Comparison of ENCODE assay signal across 10 cellular contexts in genomic region chr12:124617615-124618014, GRCh38. TPM values are rescaled to one million over a fixed set of nuclear protein-coding genes. Genes with fewer than 3 reads are reported as not detected.
DNase-seq lines count a peak whose midpoint lies in the region; ATAC-seq and TF ChIP-seq lines count a peak whose summit lies in the region.
"Had no signal": no experiment of that assay in that cellular context is flagged by ENCODE, and none has a peak within 500 bp of the region (broad histone marks: within the 10 kb centered on the region; RNA-seq: fewer than 3 reads in every experiment).

No MANE protein-coding gene starts in this region.

- ATAC-seq in left colon (peak; percentile 22), HG03565 (IDR thresholded peaks at IDR 0.05; ENCODE audit: unreplicated experiment) (no peak)

- H3K27me3 Mint-ChIP-seq in nephron progenitor cell (ENCODE audit: low read depth, poor library complexity), result peaks cover 24% of the 10 kb centered on the region

- peaks cover 7% of the 10 kb centered on the region for H3K9me3 Mint-ChIP-seq in nephron progenitor cell
- H3K9me3 Mint-ChIP-seq: activated naive CD4-positive, alpha-beta T cell treated with anti-CD3 and anti-CD28 coated beads, Interleukin-2, amount 10 ng/mL, durations not matched to agents 7 days and 5 days had no signal

- TF ChIP-seq CTCF in adrenal gland (IDR thresholded peaks at IDR 0.05), result peak in 1 of 6 experiments; percentile 14
- no peak for TF ChIP-seq CTCF in nephron progenitor cell (IDR thresholded peaks at IDR 0.05)

- H3K36me3 ChIP-seq in adrenal gland (replicated peaks in 1 of 2), result no peaks in the 10 kb centered on the region
- H3K36me3 ChIP-seq: esophagus muscularis mucosa had no signal

- 39 to 78% (median 52%) methylated on average over 6 to 19 of the region's 19 CpGs for WGBS in adrenal gland, 4 donors

- H3K36me3 Mint-ChIP-seq in nephron progenitor cell (ENCODE audit: low read depth), result no peaks in the 10 kb centered on the region
- H3K36me3 Mint-ChIP-seq: activated naive CD4-positive, alpha-beta T cell treated with anti-CD3 and anti-CD28 coated beads, Interleukin-2, amount 10 ng/mL, durations not matched to agents 7 days and 5 days had no signal

- no peak overlapping the region for H3K27ac Mint-ChIP-seq in nephron progenitor cell
- H3K27ac Mint-ChIP-seq: activated naive CD4-positive, alpha-beta T cell treated with anti-CD3 and anti-CD28 coated beads, Interleukin-2, amount 10 ng/mL, durations not matched to agents 7 days and 5 days had no signal

- peak; percentile 79 for DNase-seq in DMS153 (lab: John Stamatoyannopoulos, UW)
- DNase-seq in NCI-H2081 (lab: John Stamatoyannopoulos, UW), result peak; percentile 66 to 71
- peak; percentile 91 to 99 (median 95) for DNase-seq in adrenal gland
- DNase-seq in left colon, result peak in 1 of 2 donors; percentile 51
- no peak for DNase-seq in nephron progenitor cell
- no peak for DNase-seq in NCI-H2196 (lab: John Stamatoyannopoulos, UW; ENCODE audit: unreplicated experiment)
- no peak for DNase-seq in activated CD4-positive, alpha-beta T cell treated with anti-CD3 and anti-CD28 coated beads, Interleukin-2, amount 50 U/mL, for 1 hour
- DNase-seq: activated naive CD4-positive, alpha-beta T cell treated with anti-CD3 and anti-CD28 coated beads, Interleukin-2, amount 10 ng/mL, durations not matched to agents 7 days and 5 days had no signal

- no peaks in the 10 kb centered on the region for H3K27me3 ChIP-seq in adrenal gland

- no peak for TF ChIP-seq POLR2A in adrenal gland (IDR thresholded peaks at IDR 0.05)

- intact Hi-C loops in adrenal gland (cut with DNase I), result no loop called here
- intact Hi-C loops in left colon (cut with DNase I, micrococcal nuclease), result no loop called here

- peak overlapping the region in 2 of 5 donors; percentile 30 to 49 for H3K27ac ChIP-seq in adrenal gland
- H3K27ac ChIP-seq: esophagus muscularis mucosa had no signal

- no peaks in the 10 kb centered on the region for H3K9me3 ChIP-seq in adrenal gland (replicated peaks in 1 of 3)
- H3K9me3 ChIP-seq: esophagus muscularis mucosa had no signal

- H3K4me1 Mint-ChIP-seq in nephron progenitor cell, result no peaks in the 10 kb centered on the region
- H3K4me1 Mint-ChIP-seq: activated naive CD4-positive, alpha-beta T cell treated with anti-CD3 and anti-CD28 coated beads, Interleukin-2, amount 10 ng/mL, durations not matched to agents 7 days and 5 days had no signal

- H3K4me3 Mint-ChIP-seq in nephron progenitor cell, result no peak overlapping the region
- H3K4me3 Mint-ChIP-seq: activated naive CD4-positive, alpha-beta T cell treated with anti-CD3 and anti-CD28 coated beads, Interleukin-2, amount 10 ng/mL, durations not matched to agents 7 days and 5 days had no signal

- H3K4me3 ChIP-seq in adrenal gland, result no peak overlapping the region
- H3K4me3 ChIP-seq: esophagus muscularis mucosa had no signal

- peaks cover 14 to 33% of the 10 kb centered on the region in 2 donors for H3K4me1 ChIP-seq in adrenal gland (replicated peaks in 1 of 2)

RNA-seq across cellular contexts. Expression of gene NCOR2, which starts 50.2 kb away (rescaled TPM):
- total RNA-seq in adrenal gland, result 100 to 1,000 TPM in 7 of 8 donors, 10 to 100 TPM in 1; 85.3 to 243 (median 199) TPM
- 100 to 1,000 TPM in 1 of 3 donors, 10 to 100 TPM in 2; 28.3 to 194 (median 53.3) TPM for polyA plus RNA-seq in adrenal gland
- 100 to 1,000 TPM; 134 to 153 TPM for total RNA-seq in left colon

Comparison
In these comparisons a context has a peak if more than half of its experiments do, and no peak if none do; other contexts are left out.
1. DNase-seq: peak in DMS153 (single experiment), NCI-H2081 (2 of 2) and adrenal gland (7 of 7); none in nephron progenitor cell (single experiment), NCI-H2196 (single experiment) and activated CD4-positive, alpha-beta T cell treated with anti-CD3 and anti-CD28 coated beads, Interleukin-2, amount 50 U/mL, for 1 hour (single experiment).